ENCODE assay signal across 21 cellular contexts in genomic region chr7:74218343-74218698, GRCh38. TPM values are rescaled to one million over a fixed set of nuclear protein-coding genes. Genes with fewer than 3 reads are reported as not detected.
A peak's percentile ranks its signal among the peaks of the same experiment; 100 is the strongest.
DNase-seq lines count a peak whose midpoint lies in the region; ATAC-seq and TF ChIP-seq lines count a peak whose summit lies in the region.
"Had no signal": no experiment of that assay in that cellular context is flagged by ENCODE, and none has a peak within 500 bp of the region (broad histone marks: within the 10 kb centered on the region; RNA-seq: fewer than 3 reads in every experiment).

No MANE protein-coding gene starts in this region.

- H3K27ac ChIP-seq in SK-N-SH (ENCODE audit: low read depth in 2 of 2, low read length in 1 of 2) (no peak overlapping the region), DOHH2 (ENCODE audit: low read depth, low read length) (peak overlapping the region; percentile 92), WERI-Rb-1 (no peak overlapping the region)
- H3K27ac ChIP-seq: 22Rv1, SK-N-MC had no signal

- no peak overlapping the region for H3K4me2 ChIP-seq in SK-N-SH
- peak overlapping the region; percentile 69 for H3K4me2 ChIP-seq in DOHH2 (ENCODE audit: low read length)

- no peaks in the 10 kb centered on the region for H3K36me3 ChIP-seq in SK-N-SH (replicated peaks in 1 of 2; ENCODE audit: control insufficient read depth in 1 of 2, insufficient read depth in 2 of 2, low read length in 1 of 2)
- peaks cover 74% of the 10 kb centered on the region for H3K36me3 ChIP-seq in DOHH2 (ENCODE audit: control insufficient read depth, low read length)
- H3K36me3 ChIP-seq in WERI-Rb-1: peaks cover 2% of the 10 kb centered on the region; the same call in 1 of the 2 replicates

- H3K36me3 Mint-ChIP-seq in activated T-helper 17 cell treated with anti-CD3 and anti-CD28 coated beads, Interleukin-2, amount 50 U/mL, for 72 hours (ENCODE audit: low read depth): no peaks in the 10 kb centered on the region
- H3K36me3 Mint-ChIP-seq in naive thymus-derived CD8-positive, alpha-beta T cell: no peaks in the 10 kb centered on the region
- H3K36me3 Mint-ChIP-seq: activated naive CD8-positive, alpha-beta T cell had no signal

- no peaks in the 10 kb centered on the region for H3K79me2 ChIP-seq in SK-N-SH (ENCODE audit: insufficient read depth)
- H3K79me2 ChIP-seq in DOHH2 (ENCODE audit: control insufficient read depth, low read length): peaks cover 36% of the 10 kb centered on the region

- no peaks in the 10 kb centered on the region for H3K9me3 Mint-ChIP-seq in activated T-helper 17 cell treated with anti-CD3 and anti-CD28 coated beads, Interleukin-2, amount 50 U/mL, for 72 hours
- no peaks in the 10 kb centered on the region for H3K9me3 Mint-ChIP-seq in naive thymus-derived CD8-positive, alpha-beta T cell
- H3K9me3 Mint-ChIP-seq: activated T-cell treated with anti-CD3 and anti-CD28 coated beads, Interleukin-2, amount 50 U/mL, for 24 hours; endodermal cell; neural crest cell had no signal

- CTCF ChIA-PET in SK-N-SH (lab: Yijun Ruan, JAX): interaction anchor here (0.9 to 3.9 kb wide), 6 partner anchors 12 to 348 kb away, joined by 3 to 48 read pairs (median 4); no protein-coding TSS in a partner anchor

- TF ChIP-seq EP300 in SK-N-SH (IDR thresholded peaks at IDR 0.05; ENCODE audit: borderline replicate concordance in 1 of 2, low read depth in 1 of 2, low read length in 1 of 2): no peak

- H3K9me2 ChIP-seq in SK-N-SH: no peaks in the 10 kb centered on the region
- no peaks in the 10 kb centered on the region for H3K9me2 ChIP-seq in DOHH2 (replicated peaks; ENCODE audit: control insufficient read depth, low read length)

- H3K27ac Mint-ChIP-seq in activated T-helper 17 cell treated with anti-CD3 and anti-CD28 coated beads, Interleukin-2, amount 50 U/mL, for 72 hours: peak overlapping the region; percentile 41
- peak overlapping the region in 2 of 10 donors; percentile 47 to 74 for H3K27ac Mint-ChIP-seq in naive thymus-derived CD8-positive, alpha-beta T cell
- H3K27ac Mint-ChIP-seq: activated T-cell treated with anti-CD3 and anti-CD28 coated beads, Interleukin-2, amount 50 U/mL, for 24 hours; endodermal cell had no signal

- peak overlapping the region; percentile 42 for H3K4me3 Mint-ChIP-seq in activated T-helper 17 cell treated with anti-CD3 and anti-CD28 coated beads, Interleukin-2, amount 50 U/mL, for 72 hours
- peak overlapping the region in 9 of 10 donors; percentile 14 to 68 (median 48) for H3K4me3 Mint-ChIP-seq in naive thymus-derived CD8-positive, alpha-beta T cell
- H3K4me3 Mint-ChIP-seq: activated T-cell treated with anti-CD3 and anti-CD28 coated beads, Interleukin-2, amount 50 U/mL, for 24 hours; endodermal cell; neural crest cell had no signal

- peaks cover 5% of the 10 kb centered on the region for H3K4me1 Mint-ChIP-seq in activated T-helper 17 cell treated with anti-CD3 and anti-CD28 coated beads, Interleukin-2, amount 50 U/mL, for 72 hours
- peaks cover 10 to 36% (median 19%) of the 10 kb centered on the region in 4 donors for H3K4me1 Mint-ChIP-seq in naive thymus-derived CD8-positive, alpha-beta T cell
- H3K4me1 Mint-ChIP-seq: endodermal cell, neural crest cell had no signal

- no peaks in the 10 kb centered on the region for H3K4me1 ChIP-seq in SK-N-SH (ENCODE audit: control insufficient read depth in 1 of 2, insufficient read depth in 2 of 2, low read depth in 1 of 2, low read length in 1 of 2)
- peaks cover 83% of the 10 kb centered on the region for H3K4me1 ChIP-seq in DOHH2 (ENCODE audit: control insufficient read depth, low read length)

- H3K9me3 ChIP-seq in SK-N-SH (no peaks in the 10 kb centered on the region), DOHH2 (ENCODE audit: control insufficient read depth, insufficient read depth, low read length) (no peaks in the 10 kb centered on the region), WERI-Rb-1 (ENCODE audit: severe bottlenecking) (no peaks in the 10 kb centered on the region)

- no peaks in the 10 kb centered on the region for H4K20me1 ChIP-seq in SK-N-SH (ENCODE audit: insufficient read depth)
- no peaks in the 10 kb centered on the region for H4K20me1 ChIP-seq in DOHH2 (ENCODE audit: control insufficient read depth, insufficient read depth, low read depth, low read length)

- H2AFZ ChIP-seq in SK-N-SH (ENCODE audit: low read depth): no peak overlapping the region

- H3F3A ChIP-seq in SK-N-SH (replicated peaks; ENCODE audit: insufficient read depth): peaks cover 9% of the 10 kb centered on the region
- H3F3A ChIP-seq in DOHH2 (ENCODE audit: control insufficient read depth, insufficient read depth): peaks cover 40% of the 10 kb centered on the region

- no peak for TF ChIP-seq CTCF in SK-N-SH (IDR thresholded peaks at IDR 0.05)
- TF ChIP-seq CTCF in DOHH2 (IDR thresholded peaks at IDR 0.05; ENCODE audit: low read depth, low read length, poor library complexity, severe bottlenecking): no peak
- no peak for TF ChIP-seq CTCF in WERI-Rb-1 (IDR thresholded peaks at IDR 0.05; ENCODE audit: low read depth, low read length)

- no peaks in the 10 kb centered on the region for H3K27me3 ChIP-seq in SK-N-SH (ENCODE audit: insufficient read depth)
- H3K27me3 ChIP-seq in DOHH2 (ENCODE audit: control insufficient read depth, low read length): no peaks in the 10 kb centered on the region
- H3K27me3 ChIP-seq in WERI-Rb-1 (ENCODE audit: insufficient read depth, low read depth, severe bottlenecking): no peaks in the 10 kb centered on the region

- ATAC-seq in SK-N-SH treated with all-trans-retinoic acid at 6 μM for 48 hours (no peak), GM18498 (IDR thresholded peaks at IDR 0.05; ENCODE audit: unreplicated experiment) (no peak)
- ATAC-seq in activated T-helper 17 cell treated with anti-CD3 and anti-CD28 coated beads, Interleukin-2, amount 50 U/mL, for 72 hours (replicated peaks): no peak
- ATAC-seq in naive thymus-derived CD8-positive, alpha-beta T cell: no peak
- ATAC-seq: HCT116, left colon had no signal

- no peak overlapping the region for H3K9ac ChIP-seq in SK-N-SH

- H3K27me3 Mint-ChIP-seq in activated T-helper 17 cell treated with anti-CD3 and anti-CD28 coated beads, Interleukin-2, amount 50 U/mL, for 72 hours: no peaks in the 10 kb centered on the region
- H3K27me3 Mint-ChIP-seq in naive thymus-derived CD8-positive, alpha-beta T cell: no peaks in the 10 kb centered on the region
- H3K27me3 Mint-ChIP-seq: activated naive CD8-positive, alpha-beta T cell; activated T-cell treated with anti-CD3 and anti-CD28 coated beads, Interleukin-2, amount 50 U/mL, for 24 hours had no signal

- POLR2A ChIA-PET in SK-N-SH (lab: Yijun Ruan, JAX): no interaction called here
- POLR2A ChIA-PET in naive thymus-derived CD8-positive, alpha-beta T cell (lab: Charles Lee): no interaction called here

- no peak overlapping the region for H3K4me3 ChIP-seq in SK-N-SH (ENCODE audit: low read depth in 2 of 2, low read length in 1 of 2)
- peak overlapping the region; percentile 56 for H3K4me3 ChIP-seq in DOHH2 (ENCODE audit: low read length)
- H3K4me3 ChIP-seq in WERI-Rb-1 (ENCODE audit: low read depth, low read length): no peak overlapping the region
- H3K4me3 ChIP-seq: SK-N-MC had no signal

- no peak for TF ChIP-seq RAD21 in SK-N-SH (IDR thresholded peaks at IDR 0.05; ENCODE audit: low read length)

- WGBS in SK-N-SH (ENCODE audit: low lambda C conversion rate): 57% methylated on average over 2 of the region's 2 CpGs

- DNase-seq in SK-N-SH (no peak), islet precursor cell (no peak), WERI-Rb-1 (no peak)
- DNase-seq in naive thymus-derived CD8-positive, alpha-beta T cell: peak in 1 of 10 donors; percentile 4
- DNase-seq: activated T-cell treated with anti-CD3 and anti-CD28 coated beads, Interleukin-2, amount 50 U/mL, for 24 hours; COR-L47; endodermal cell; left colon; NCI-H1092 treated with DMSO at 0.1 percent for 48 hours; NCI-H2081 treated with DMSO at 0.1 percent for 48 hours; NCI-H510A; stimulated activated CD4-positive, alpha-beta T cell treated with anti-CD3 and anti-CD28 coated beads, Interleukin-2, amount 100 ng/mL, for 24 hours had no signal

TF ChIP-seq in SK-N-SH, 30 proteins besides CTCF, POLR2A, EP300 and RAD21 (continues in another document):
- TF ChIP-seq RCOR1 (IDR thresholded peaks at IDR 0.05; ENCODE audit: low read length): 0 out of 2 replicates have a peak, but pooled peaks have one; percentile 29

TF ChIP-seq in SK-N-SH treated with all-trans-retinoic acid at 6 μM for 48 hours, 23 proteins besides CTCF, POLR2A, EP300 and RAD21:
- TF ChIP-seq ZNF565 (CRISPR knock-in tag; conservative IDR thresholded peaks at IDR 0.05; ENCODE audit: low read depth) (no peak), SNAI2 (CRISPR knock-in tag; IDR thresholded peaks at IDR 0.05) (no peak), ZNF8 (CRISPR knock-in tag; IDR thresholded peaks at IDR 0.05) (no peak)

RNA-seq across cellular contexts. Expression of gene LAT2, which starts 8.5 kb away (rescaled TPM):
- 2.4 and 2.5 TPM in 2 replicates for polyA plus RNA-seq in SK-N-SH (2012; rRNA removed)
- 1.2 and 2.4 TPM in 2 replicates for polyA plus RNA-seq in SK-N-SH (2012; cell fraction: cytosol; rRNA removed)
- 4.7 and 5.1 TPM in 2 replicates for polyA plus RNA-seq in SK-N-SH (2012; cell fraction: nucleus; rRNA removed)
- total RNA-seq in activated T-helper 17 cell treated with anti-CD3 and anti-CD28 coated beads, Interleukin-2, amount 50 U/mL, for 72 hours: 10 to 100 TPM in 1 of 2 donors, 1 to 10 TPM in 1; 6.5 to 11.3 TPM
- total RNA-seq in naive thymus-derived CD8-positive, alpha-beta T cell: 1 to 10 TPM; 5.8 to 6.4 TPM
- polyA plus RNA-seq in naive thymus-derived CD8-positive, alpha-beta T cell: 1 to 10 TPM in 1 of 3 donors, under 1 TPM in 2; 0.57 to 2.3 (median 0.97) TPM

RNA-seq across cellular contexts. Expression of gene RFC2, which starts 35.9 kb away (rescaled TPM):
- polyA plus RNA-seq in SK-N-SH (2012; rRNA removed): 31.2 and 36.1 TPM in 2 replicates
- 28.8 and 34.3 TPM in 2 replicates for polyA plus RNA-seq in SK-N-SH (2012; cell fraction: cytosol; rRNA removed)
- 14.6 and 17.1 TPM in 2 replicates for polyA plus RNA-seq in SK-N-SH (2012; cell fraction: nucleus; rRNA removed)
- total RNA-seq in activated T-helper 17 cell treated with anti-CD3 and anti-CD28 coated beads, Interleukin-2, amount 50 U/mL, for 72 hours: 100 to 1,000 TPM in 1 of 2 donors, 10 to 100 TPM in 1; 62.2 to 100 TPM
- 10 to 100 TPM; 15.6 to 16.4 TPM for total RNA-seq in naive thymus-derived CD8-positive, alpha-beta T cell
- 10 to 100 TPM; 20.3 to 26.1 (median 22.5) TPM for polyA plus RNA-seq in naive thymus-derived CD8-positive, alpha-beta T cell

RNA-seq across cellular contexts. Expression of gene EIF4H, which starts 44.2 kb away (rescaled TPM):
- 443 and 468 TPM in 2 replicates for polyA plus RNA-seq in SK-N-SH (2012; rRNA removed)
- polyA plus RNA-seq in SK-N-SH (2012; cell fraction: cytosol; rRNA removed): 373 and 432 TPM in 2 replicates
- polyA plus RNA-seq in SK-N-SH (2012; cell fraction: nucleus; rRNA removed): 258 and 306 TPM in 2 replicates
- 100 to 1,000 TPM; 365 to 426 TPM for total RNA-seq in activated T-helper 17 cell treated with anti-CD3 and anti-CD28 coated beads, Interleukin-2, amount 50 U/mL, for 72 hours
- 100 to 1,000 TPM; 217 to 231 TPM for total RNA-seq in naive thymus-derived CD8-positive, alpha-beta T cell
- polyA plus RNA-seq in naive thymus-derived CD8-positive, alpha-beta T cell: 100 to 1,000 TPM; 219 to 239 (median 221) TPM
